Comparison of ENCODE assay signal across 1 cellular context in the genomic region with DNA sequence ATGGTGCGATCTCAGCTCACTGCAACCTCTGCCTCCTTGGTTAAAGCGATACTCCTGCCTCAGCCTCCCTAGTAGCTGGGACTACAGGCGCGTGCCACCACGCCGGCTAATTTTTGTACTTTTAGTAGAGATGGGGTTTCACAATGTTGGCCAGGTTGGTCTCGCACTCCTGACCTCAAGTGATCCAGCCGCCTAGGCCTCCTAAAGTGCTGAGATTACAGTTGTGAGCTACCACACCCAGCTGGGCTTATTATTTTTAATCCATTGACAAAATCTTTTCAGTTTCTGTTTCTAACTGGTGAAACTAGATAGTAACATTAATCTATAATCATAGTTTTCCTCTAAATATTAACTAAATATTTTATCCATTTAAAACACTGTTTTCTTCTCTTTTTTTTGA.
TF ChIP-seq lines count a peak whose summit lies in the region.

No MANE protein-coding gene starts in this region.

TF ChIP-seq in GM12878, 131 proteins besides CTCF, POLR2A, EP300 and RAD21:
- TF ChIP-seq POLR2AphosphoS2 (IDR thresholded peaks at IDR 0.05; ENCODE audit: low read depth, low read length) (no peak), GABPA (IDR thresholded peaks at IDR 0.05; ENCODE audit: low read depth) (no peak), ZSCAN29 (IDR thresholded peaks at IDR 0.05) (no peak), KAT2A (conservative IDR thresholded peaks at IDR 0.05; ENCODE audit: control insufficient read depth, low read depth, low read length) (no peak), KDM1A (IDR thresholded peaks at IDR 0.05; ENCODE audit: borderline replicate concordance) (no peak), TCF12 (IDR thresholded peaks at IDR 0.05; ENCODE audit: low read depth, low read length) (no peak), CREB1 (IDR thresholded peaks at IDR 0.05; ENCODE audit: low read depth) (no peak), DPF2 (IDR thresholded peaks at IDR 0.05) (no peak), HDAC6 (IDR thresholded peaks at IDR 0.05; ENCODE audit: unreplicated experiment) (no peak), CHD4 (IDR thresholded peaks at IDR 0.05) (no peak), ZBED1 (IDR thresholded peaks at IDR 0.05; ENCODE audit: borderline replicate concordance) (no peak), PML (IDR thresholded peaks at IDR 0.05; ENCODE audit: low read length) (no peak), SMC3 (IDR thresholded peaks at IDR 0.05; ENCODE audit: borderline replicate concordance, low read length) (no peak)
- TF ChIP-seq, protein P1, sequence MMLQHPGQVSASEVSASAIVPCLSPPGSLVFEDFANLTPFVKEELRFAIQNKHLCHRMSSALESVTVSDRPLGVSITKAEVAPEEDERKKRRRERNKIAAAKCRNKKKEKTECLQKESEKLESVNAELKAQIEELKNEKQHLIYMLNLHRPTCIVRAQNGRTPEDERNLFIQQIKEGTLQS (IDR thresholded peaks at IDR 0.05; ENCODE audit: borderline replicate concordance, extremely low read depth, low read depth, low read length) = no peak
